Comparison of ENCODE assay signal across 9 cellular contexts in the genomic region with DNA sequence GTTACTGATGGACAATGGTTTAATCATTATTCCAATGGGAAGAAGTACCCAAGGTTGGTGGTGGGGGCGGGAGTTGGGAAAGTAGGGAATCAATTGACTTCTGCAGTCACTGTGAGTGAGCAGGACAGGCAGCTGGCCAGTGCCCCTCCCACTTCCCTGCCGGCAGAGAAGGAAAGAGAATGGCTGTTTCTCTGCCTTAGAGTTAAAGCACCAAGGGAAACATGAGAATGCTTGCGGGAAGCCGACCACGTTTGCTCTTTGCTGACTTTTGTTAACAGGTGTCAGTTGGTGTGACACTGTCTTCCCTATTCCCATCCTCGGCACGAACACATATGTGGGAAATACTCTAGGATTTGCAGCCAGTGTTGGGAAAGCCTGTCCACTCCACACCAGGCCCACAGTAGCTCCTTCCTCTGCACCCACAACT. TPM values are rescaled to one million over a fixed set of nuclear protein-coding genes. Genes with fewer than 3 reads are reported as not detected.
DNase-seq lines count a peak whose midpoint lies in the region; ATAC-seq, FAIRE-seq and TF ChIP-seq lines count a peak whose summit lies in the region.
"Had no signal": no experiment of that assay in that cellular context is flagged by ENCODE, and none has a peak within 500 bp of the region (broad histone marks: within the 10 kb centered on the region; RNA-seq: fewer than 3 reads in every experiment).

No MANE protein-coding gene starts in this region.

- H3K4me1 ChIP-seq in cardiac muscle cell (ENCODE audit: low read depth) (no peaks in the 10 kb centered on the region), pancreas (peaks cover 0 to 5% (median 0%) of the 10 kb centered on the region in 3 donors)

- H3K36me3 Mint-ChIP-seq in WTC11 = no peaks in the 10 kb centered on the region
- H3K36me3 Mint-ChIP-seq in activated CD4-positive, alpha-beta T cell treated with anti-CD3 and anti-CD28 coated beads, Interleukin-2, amount 10 ng/mL, durations not matched to agents 7 days and 5 days (ENCODE audit: low read depth) = no peaks in the 10 kb centered on the region

- no peak overlapping the region for H3K27ac Mint-ChIP-seq in WTC11
- H3K27ac Mint-ChIP-seq in activated CD4-positive, alpha-beta T cell treated with anti-CD3 and anti-CD28 coated beads, Interleukin-2, amount 10 ng/mL, durations not matched to agents 7 days and 5 days = no peak overlapping the region

- H3K9me3 ChIP-seq in cardiac muscle cell (ENCODE audit: low read depth) (no peaks in the 10 kb centered on the region), pancreas (no peaks in the 10 kb centered on the region)

- peak; percentile 94 for ATAC-seq in WTC11
- peak in 3 of 4 donors; percentile 71 to 79 (median 75) for ATAC-seq in pancreas

- no peaks in the 10 kb centered on the region for H3K27me3 ChIP-seq in cardiac muscle cell
- H3K27me3 ChIP-seq in pancreas = no peaks in the 10 kb centered on the region
- H3K27me3 ChIP-seq in dorsolateral prefrontal cortex = no peaks in the 10 kb centered on the region

- intact Hi-C loops in pancreas (cut with DNase I) = no loop called here
- intact Hi-C loops in dorsolateral prefrontal cortex (cut with DNase I) = no loop called here

- no peak overlapping the region for H3K4me3 Mint-ChIP-seq in WTC11
- no peak overlapping the region for H3K4me3 Mint-ChIP-seq in activated CD4-positive, alpha-beta T cell treated with anti-CD3 and anti-CD28 coated beads, Interleukin-2, amount 10 ng/mL, durations not matched to agents 7 days and 5 days

- H3K4me3 ChIP-seq in cardiac muscle cell = no peak overlapping the region
- H3K4me3 ChIP-seq in pancreas = no peak overlapping the region
- peak overlapping the region in 13 of 59 donors; percentile 4 to 37 (median 22) for H3K4me3 ChIP-seq in dorsolateral prefrontal cortex

- CTCF ChIA-PET in WTC11 (lab: Charles Lee) = interaction anchor here (1.8 kb wide), 1 partner anchor 26 kb away, joined by 5 read pairs; no protein-coding TSS in a partner anchor
- CTCF ChIA-PET in activated CD4-positive, alpha-beta T cell treated with anti-CD3 and anti-CD28 coated beads, Interleukin-2, amount 10 ng/mL, durations not matched to agents 7 days and 5 days (lab: Charles Lee) = no interaction called here

- H3K4me1 Mint-ChIP-seq in WTC11 = peaks cover 29% of the 10 kb centered on the region
- H3K4me1 Mint-ChIP-seq in activated CD4-positive, alpha-beta T cell treated with anti-CD3 and anti-CD28 coated beads, Interleukin-2, amount 10 ng/mL, durations not matched to agents 7 days and 5 days = no peaks in the 10 kb centered on the region

- H3K27ac ChIP-seq in cardiac muscle cell (no peak overlapping the region), pancreas (peak overlapping the region in 2 of 4 donors; percentile 32 to 38), dorsolateral prefrontal cortex (peak overlapping the region in 2 of 59 donors; percentile 5 to 24)

- no peak for FAIRE-seq in pancreas (lab: Jason Lieb, UNC)

- no peaks in the 10 kb centered on the region for H3K9me3 Mint-ChIP-seq in WTC11
- no peaks in the 10 kb centered on the region for H3K9me3 Mint-ChIP-seq in activated CD4-positive, alpha-beta T cell treated with anti-CD3 and anti-CD28 coated beads, Interleukin-2, amount 10 ng/mL, durations not matched to agents 7 days and 5 days

- H3K27me3 Mint-ChIP-seq in WTC11 (ENCODE audit: low read depth) = no peaks in the 10 kb centered on the region; the same call in 1 of the 2 replicates
- H3K27me3 Mint-ChIP-seq in activated CD4-positive, alpha-beta T cell treated with anti-CD3 and anti-CD28 coated beads, Interleukin-2, amount 10 ng/mL, durations not matched to agents 7 days and 5 days = no peaks in the 10 kb centered on the region

- H3K36me3 ChIP-seq in cardiac muscle cell = no peaks in the 10 kb centered on the region
- H3K36me3 ChIP-seq in pancreas = no peaks in the 10 kb centered on the region

- WGBS in pancreas, 2 donors = 10 to 18% methylated on average over 7 of the region's 7 CpGs

- POLR2A ChIA-PET in WTC11 (lab: Charles Lee) = no interaction called here
- POLR2A ChIA-PET in activated CD4-positive, alpha-beta T cell treated with anti-CD3 and anti-CD28 coated beads, Interleukin-2, amount 10 ng/mL, durations not matched to agents 7 days and 5 days (lab: Charles Lee) = no interaction called here

- TF ChIP-seq CTCF in WTC11 (IDR thresholded peaks at IDR 0.05) = no peak
- TF ChIP-seq CTCF in cardiac muscle cell (IDR thresholded peaks at IDR 0.05; ENCODE audit: low read depth, low read length) = no peak
- no peak for TF ChIP-seq CTCF in pancreas (IDR thresholded peaks at IDR 0.05)
- no peak for TF ChIP-seq CTCF in dorsolateral prefrontal cortex (IDR thresholded peaks at IDR 0.05 in 54 of 56, conservative IDR thresholded peaks at IDR 0.05 in 2 of 56; ENCODE audit: low read depth in 1 of 56, partially characterized antibody in 56 of 56)

- peak; percentile 54 for DNase-seq in DMS53 (lab: John Stamatoyannopoulos, UW)
- DNase-seq in WTC11 (ENCODE audit: low spot score) = peak; percentile 60
- peak; percentile 47 to 74 for DNase-seq in cardiac muscle cell (ENCODE audit: low read depth in 1 of 2, low spot score in 1 of 2)
- DNase-seq in pancreas = peak in 3 of 6 donors; percentile 15 to 46 (median 30)
- no peak for DNase-seq in activated CD4-positive, alpha-beta T cell treated with anti-CD3 and anti-CD28 coated beads, Interleukin-2, amount 10 ng/mL, durations not matched to agents 7 days and 5 days
- no peak for DNase-seq in dorsolateral prefrontal cortex
- DNase-seq in middle frontal gyrus (ENCODE audit: extremely low spot score, low spot score) = no peak
- no peak for DNase-seq in activated CD8-positive, alpha-beta memory T cell treated with anti-CD3 and anti-CD28 coated beads, Interleukin-2, amount 50 U/mL, for 4 hours
- DNase-seq: DMS79 treated with DMSO at 0.1 percent for 48 hours had no signal

TF ChIP-seq in WTC11, 78 proteins besides CTCF, POLR2A, EP300 and RAD21 (continues in another document):
- no peak for TF ChIP-seq JAZF1 (CRISPR knock-in tag; IDR thresholded peaks at IDR 0.05)
- TF ChIP-seq RORB (CRISPR knock-in tag; IDR thresholded peaks at IDR 0.05) = no peak
- TF ChIP-seq ATF1 (CRISPR knock-in tag; IDR thresholded peaks at IDR 0.05) = no peak
- no peak for TF ChIP-seq ETV6 (CRISPR knock-in tag; IDR thresholded peaks at IDR 0.05)
- TF ChIP-seq, protein P1, sequence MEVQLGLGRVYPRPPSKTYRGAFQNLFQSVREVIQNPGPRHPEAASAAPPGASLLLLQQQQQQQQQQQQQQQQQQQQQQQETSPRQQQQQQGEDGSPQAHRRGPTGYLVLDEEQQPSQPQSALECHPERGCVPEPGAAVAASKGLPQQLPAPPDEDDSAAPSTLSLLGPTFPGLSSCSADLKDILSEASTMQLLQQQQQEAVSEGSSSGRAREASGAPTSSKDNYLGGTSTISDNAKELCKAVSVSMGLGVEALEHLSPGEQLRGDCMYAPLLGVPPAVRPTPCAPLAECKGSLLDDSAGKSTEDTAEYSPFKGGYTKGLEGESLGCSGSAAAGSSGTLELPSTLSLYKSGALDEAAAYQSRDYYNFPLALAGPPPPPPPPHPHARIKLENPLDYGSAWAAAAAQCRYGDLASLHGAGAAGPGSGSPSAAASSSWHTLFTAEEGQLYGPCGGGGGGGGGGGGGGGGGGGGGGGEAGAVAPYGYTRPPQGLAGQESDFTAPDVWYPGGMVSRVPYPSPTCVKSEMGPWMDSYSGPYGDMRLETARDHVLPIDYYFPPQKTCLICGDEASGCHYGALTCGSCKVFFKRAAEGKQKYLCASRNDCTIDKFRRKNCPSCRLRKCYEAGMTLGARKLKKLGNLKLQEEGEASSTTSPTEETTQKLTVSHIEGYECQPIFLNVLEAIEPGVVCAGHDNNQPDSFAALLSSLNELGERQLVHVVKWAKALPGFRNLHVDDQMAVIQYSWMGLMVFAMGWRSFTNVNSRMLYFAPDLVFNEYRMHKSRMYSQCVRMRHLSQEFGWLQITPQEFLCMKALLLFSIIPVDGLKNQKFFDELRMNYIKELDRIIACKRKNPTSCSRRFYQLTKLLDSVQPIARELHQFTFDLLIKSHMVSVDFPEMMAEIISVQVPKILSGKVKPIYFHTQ (CRISPR knock-in tag; IDR thresholded peaks at IDR 0.05) = no peak
- no peak for TF ChIP-seq PRRX2 (CRISPR knock-in tag; IDR thresholded peaks at IDR 0.05)
- TF ChIP-seq ZNF263 (CRISPR knock-in tag; IDR thresholded peaks at IDR 0.05; ENCODE audit: low read depth) = no peak
- TF ChIP-seq, protein P2, sequence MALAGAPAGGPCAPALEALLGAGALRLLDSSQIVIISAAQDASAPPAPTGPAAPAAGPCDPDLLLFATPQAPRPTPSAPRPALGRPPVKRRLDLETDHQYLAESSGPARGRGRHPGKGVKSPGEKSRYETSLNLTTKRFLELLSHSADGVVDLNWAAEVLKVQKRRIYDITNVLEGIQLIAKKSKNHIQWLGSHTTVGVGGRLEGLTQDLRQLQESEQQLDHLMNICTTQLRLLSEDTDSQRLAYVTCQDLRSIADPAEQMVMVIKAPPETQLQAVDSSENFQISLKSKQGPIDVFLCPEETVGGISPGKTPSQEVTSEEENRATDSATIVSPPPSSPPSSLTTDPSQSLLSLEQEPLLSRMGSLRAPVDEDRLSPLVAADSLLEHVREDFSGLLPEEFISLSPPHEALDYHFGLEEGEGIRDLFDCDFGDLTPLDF (CRISPR knock-in tag; IDR thresholded peaks at IDR 0.05) = no peak
- TF ChIP-seq, protein P3, sequence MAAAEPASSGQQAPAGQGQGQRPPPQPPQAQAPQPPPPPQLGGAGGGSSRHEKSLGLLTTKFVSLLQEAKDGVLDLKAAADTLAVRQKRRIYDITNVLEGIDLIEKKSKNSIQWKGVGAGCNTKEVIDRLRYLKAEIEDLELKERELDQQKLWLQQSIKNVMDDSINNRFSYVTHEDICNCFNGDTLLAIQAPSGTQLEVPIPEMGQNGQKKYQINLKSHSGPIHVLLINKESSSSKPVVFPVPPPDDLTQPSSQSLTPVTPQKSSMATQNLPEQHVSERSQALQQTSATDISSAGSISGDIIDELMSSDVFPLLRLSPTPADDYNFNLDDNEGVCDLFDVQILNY (CRISPR knock-in tag; IDR thresholded peaks at IDR 0.05) = no peak

RNA-seq across cellular contexts. Expression of a gene that starts 33.5 kb away (rescaled TPM):
- 6.6 to 8.2 TPM (median 6.7 TPM) in 3 replicates for total RNA-seq in WTC11 (2021)
- 12.4 and 19.4 TPM in 2 replicates for total RNA-seq in cardiac muscle cell
- polyA plus RNA-seq in cardiac muscle cell = 9.3 and 31.8 TPM in 2 replicates
- total RNA-seq in pancreas = 10 to 100 TPM; 13.0 to 37.4 (median 22.6) TPM
- polyA plus RNA-seq in pancreas = 10 to 100 TPM in 1 of 2 donors, 1 to 10 TPM in 1; 8.9 to 27.2 TPM
- 10 to 100 TPM; 25.1 to 30.5 TPM for total RNA-seq in activated CD4-positive, alpha-beta T cell treated with anti-CD3 and anti-CD28 coated beads, Interleukin-2, amount 10 ng/mL, durations not matched to agents 7 days and 5 days
- total RNA-seq in dorsolateral prefrontal cortex = 10 to 100 TPM; 28.4 to 59.0 (median 40.3) TPM

RNA-seq across cellular contexts. Expression of a gene that starts 36.1 kb away (rescaled TPM):
- total RNA-seq in WTC11 (2021) (0.16 to 1.4 TPM (median 0.35 TPM) in 3 replicates), cardiac muscle cell (0.33 and 0.39 TPM in 2 replicates), pancreas (10 to 100 TPM in 2 of 6 donors, 1 to 10 TPM in 3, under 1 TPM in 1; 0.79 to 48.3 (median 3.9) TPM), dorsolateral prefrontal cortex (1 to 10 TPM in 79 of 120 experiments, under 1 TPM in 36, not detected in 5; 0.25 to 8.4 (median 1.5) TPM)
- polyA plus RNA-seq in cardiac muscle cell (0.56 TPM in 1 of 2 replicates, not detected in the other), pancreas (1 to 10 TPM; 2.6 to 5.2 TPM)
- total RNA-seq in activated CD4-positive, alpha-beta T cell treated with anti-CD3 and anti-CD28 coated beads, Interleukin-2, amount 10 ng/mL, durations not matched to agents 7 days and 5 days = not detected

Comparison
In these comparisons a context has a peak if more than half of its experiments do, and no peak if none do; other contexts are left out.
1. DNase-seq: peak in DMS53 (single experiment), WTC11 (single experiment) and cardiac muscle cell (2 of 2); none in activated CD4-positive, alpha-beta T cell treated with anti-CD3 and anti-CD28 coated beads, Interleukin-2, amount 10 ng/mL, durations not matched to agents 7 days and 5 days (single experiment), dorsolateral prefrontal cortex (0 of 10), middle frontal gyrus (single experiment) and activated CD8-positive, alpha-beta memory T cell treated with anti-CD3 and anti-CD28 coated beads, Interleukin-2, amount 50 U/mL, for 4 hours (single experiment).